ENCODE assay signal across 8 cellular contexts in genomic region chr16:67109407-67110135, GRCh38. TPM values are rescaled to one million over a fixed set of nuclear protein-coding genes. Genes with fewer than 3 reads are reported as not detected.
DNase-seq lines count a peak whose midpoint lies in the region; ATAC-seq, FAIRE-seq and TF ChIP-seq lines count a peak whose summit lies in the region.

Gene PHAF1 (plus strand): TSS chr16:67109941. CDS start chr16:67110176, 235 bp downstream.

- peak; percentile 93 for ATAC-seq in HG02798 (IDR thresholded peaks at IDR 0.05; ENCODE audit: poor library complexity, unreplicated experiment)
- peak; percentile 97 to 98 (median 98) for ATAC-seq in heart left ventricle

- TF ChIP-seq POLR2A in GM12892 (IDR thresholded peaks at IDR 0.05; ENCODE audit: low read depth, low read length): peak; percentile 61; the same call in 1 of the 2 replicates
- peak; percentile 5 to 94 for TF ChIP-seq POLR2A in heart left ventricle (IDR thresholded peaks at IDR 0.05)
- peak; percentile 83 for TF ChIP-seq POLR2A in transverse colon (IDR thresholded peaks at IDR 0.05)

- H3K9me3 ChIP-seq in heart left ventricle: no peaks in the 10 kb centered on the region
- no peaks in the 10 kb centered on the region for H3K9me3 ChIP-seq in transverse colon

- WGBS in heart left ventricle, 4 donors: 1 to 5% (median 3%) methylated on average over 31 to 63 of the region's 63 CpGs
- 2 to 10% methylated on average over 2 to 58 of the region's 63 CpGs for WGBS in transverse colon (ENCODE audit: low coverage in 1 of 2), 2 donors

- no peak for TF ChIP-seq EP300 in transverse colon (IDR thresholded peaks at IDR 0.05; ENCODE audit: low read depth)

- DNase-seq in GM12892 (ENCODE audit: insufficient read length): peak; percentile 97
- DNase-seq in NCI-H1436 treated with DMSO at 0.1 percent for 48 hours (lab: John Stamatoyannopoulos, UW): peak; percentile 36
- peak; percentile 77 for DNase-seq in amniotic epithelial cell (ENCODE audit: low read depth)
- peak; percentile 93 to 98 (median 94) for DNase-seq in heart left ventricle
- DNase-seq in posterior cingulate gyrus: peak; percentile 92 to 99 (median 96)
- peak; percentile 97 for DNase-seq in transverse colon

- H3K4me1 ChIP-seq in heart left ventricle (peaks cover 0 to 60% (median 30%) of the 10 kb centered on the region in 12 donors), transverse colon (peaks cover 4 to 56% (median 18%) of the 10 kb centered on the region in 4 donors)

- in situ Hi-C loops in transverse colon (cut with MboI; ENCODE audit: low pct_ligation_motif_present in 1 of 4, low pct_unique_long_range_greater_than_20kb in 1 of 4, low sequenced_read_pairs in 3 of 4): no loop called here

- H3K36me3 ChIP-seq in heart left ventricle (peaks cover 0 to 6% (median 0%) of the 10 kb centered on the region in 9 donors), transverse colon (no peaks in the 10 kb centered on the region)

- peak within 1 kb of the TSS; percentile 33 to 91 (median 85) for H3K27ac ChIP-seq in heart left ventricle
- H3K27ac ChIP-seq in transverse colon: peak within 1 kb of the TSS; percentile 78 to 88 (median 85)

- peak; percentile 95 for FAIRE-seq in GM12892 (lab: Jason Lieb, UNC)

- H3K27me3 ChIP-seq in heart left ventricle (no peaks in the 10 kb centered on the region), transverse colon (no peaks in the 10 kb centered on the region)

- intact Hi-C loops in T-helper 1 cell treated with Interleukin-12 subunit alpha and Interleukin-12 subunit beta and Interleukin-4 antibody, amounts not matched to agents 30 ng/mL and 1 ng/mL, for 36 hours (cut with micrococcal nuclease): loop anchor here (1.0 to 5.0 kb wide), 9 partner anchors 8 to 373 kb away; partner anchors contain the start of genes AGRP, ATP6V0D1, B3GNT9 and FBXL8
- intact Hi-C loops in heart left ventricle (cut with DNase I) (loop anchor here in 7 of 10 donors (2.0 to 10.0 kb wide), 8 partner anchors 48 to 132 kb away; partner anchors contain the start of genes CBFB (in 3 of the 7), FBXL8 (in 1 of the 7), NOL3 (in 1 of the 7) and TRADD (in 1 of the 7)), posterior cingulate gyrus (cut with DNase I) (loop anchor here (5.0 kb wide), 2 partner anchors 48 to 82 kb away; partner anchors contain the start of genes CBFB, FBXL8 and TRADD), transverse colon (cut with DNase I; ENCODE audit: low total_unique reads) (no loop called here)

- H3K4me3 ChIP-seq in heart left ventricle (peak within 1 kb of the TSS; percentile 70 to 100 (median 94)), transverse colon (peak within 1 kb of the TSS; percentile 48 to 98 (median 88))

- no peak for TF ChIP-seq CTCF in heart left ventricle (IDR thresholded peaks at IDR 0.05)
- no peak for TF ChIP-seq CTCF in transverse colon (IDR thresholded peaks at IDR 0.05)

RNA-seq across cellular contexts. Expression of gene PHAF1, which starts in this region (rescaled TPM):
- 10.2 TPM for polyA plus RNA-seq in GM12892 (2012; ENCODE audit: missing spikeins)
- total RNA-seq in T-helper 1 cell treated with Interleukin-12 subunit alpha and Interleukin-12 subunit beta and Interleukin-4 antibody, amounts not matched to agents 30 ng/mL and 1 ng/mL, for 36 hours: 19.6 and 19.9 TPM in 2 replicates
- total RNA-seq in heart left ventricle: 10 to 100 TPM in 5 of 9 donors, 1 to 10 TPM in 4; 8.4 to 17.8 (median 11.6) TPM
- polyA plus RNA-seq in heart left ventricle: 10 to 100 TPM in 1 of 2 donors, 1 to 10 TPM in 1; 5.6 to 11.6 TPM
- total RNA-seq in transverse colon: 10 to 100 TPM; 13.3 to 23.8 (median 17.7) TPM

Comparison
In these comparisons a context has a peak if more than half of its experiments do, and no peak if none do; other contexts are left out.
1. Peak in every context shown above with its lines: DNase-seq, ATAC-seq, H3K4me3 ChIP-seq and H3K27ac ChIP-seq.
2. DNase-seq: peak in every context shown above with its lines; median percentile 97 in GM12892; 97 in transverse colon; 96 in posterior cingulate gyrus; 94 in heart left ventricle; 77 in amniotic epithelial cell; 36 in NCI-H1436 treated with DMSO at 0.1 percent for 48 hours.